In genomic region chr11:64100782-64101358, GRCh38 we compare ENCODE assay signal across 29 cellular contexts.
A peak's percentile ranks its signal among the peaks of the same experiment; 100 is the strongest.
DNase-seq lines count a peak whose midpoint lies in the region; ATAC-seq and TF ChIP-seq lines count a peak whose summit lies in the region.
"Had no signal": no experiment of that assay in that cellular context is flagged by ENCODE, and none has a peak within 500 bp of the region (broad histone marks: within the 10 kb centered on the region; RNA-seq: fewer than 3 reads in every experiment).

No MANE protein-coding gene starts in this region.

- H3K79me2 ChIP-seq in hepatocyte, result no peaks in the 10 kb centered on the region

- H3K4me1 ChIP-seq in hepatocyte (ENCODE audit: insufficient read depth) (peaks cover 17% of the 10 kb centered on the region), skeletal muscle satellite cell (ENCODE audit: control insufficient read depth, insufficient read depth, low read length) (peaks cover 11% of the 10 kb centered on the region)
- H3K4me1 ChIP-seq: body of pancreas had no signal

- WGBS in hepatocyte (ENCODE audit: low lambda C conversion rate, missing lambda C conversion rate), result 81% methylated on average over 7 of the region's 7 CpGs

- H3K36me3 Mint-ChIP-seq in activated CD4-positive, alpha-beta memory T cell treated with anti-CD3 and anti-CD28 coated beads for 36 hours, result no peaks in the 10 kb centered on the region

- TF ChIP-seq CTCF in hepatocyte (IDR thresholded peaks at IDR 0.05; ENCODE audit: poor library complexity), result no peak

- H3K9me2 ChIP-seq in hepatocyte (replicated peaks; ENCODE audit: insufficient read depth), result no peaks in the 10 kb centered on the region

- no peak overlapping the region for H3K4me3 Mint-ChIP-seq in activated CD4-positive, alpha-beta memory T cell treated with anti-CD3 and anti-CD28 coated beads for 36 hours
- H3K4me3 Mint-ChIP-seq: activated CD4-positive, alpha-beta T cell treated with anti-CD3 and anti-CD28 coated beads, Interleukin-2, amount 10 ng/mL, durations not matched to agents 7 days and 5 days; activated naive CD8-positive, alpha-beta T cell treated with anti-CD3 and anti-CD28 coated beads, Interleukin-2, amount 50 U/mL, for 24 hours; activated T-cell treated with anti-CD3 and anti-CD28 coated beads, Interleukin-2, amount 50 U/mL, for 4 hours; stimulated activated naive CD8-positive, alpha-beta T cell treated with anti-CD3 and anti-CD28 coated beads, Interleukin-15, amount 100 ng/mL, for 72 hours had no signal

- no peak overlapping the region for H3K4me3 ChIP-seq in SK-N-MC
- H3K4me3 ChIP-seq in hepatocyte, result no peak overlapping the region
- no peak overlapping the region for H3K4me3 ChIP-seq in skeletal muscle satellite cell (ENCODE audit: low read length)
- H3K4me3 ChIP-seq: BLaER1 treated with 17β-estradiol and CSF1 and Interleukin-3, amounts not matched to agents 10 nM and 100 nM; body of pancreas; Peyer's patch; transverse colon had no signal

- no peak overlapping the region for H3K27ac Mint-ChIP-seq in activated CD4-positive, alpha-beta memory T cell treated with anti-CD3 and anti-CD28 coated beads for 36 hours
- H3K27ac Mint-ChIP-seq: activated CD4-positive, alpha-beta T cell treated with anti-CD3 and anti-CD28 coated beads, Interleukin-2, amount 10 ng/mL, durations not matched to agents 7 days and 5 days; activated naive CD8-positive, alpha-beta T cell treated with anti-CD3 and anti-CD28 coated beads, Interleukin-2, amount 50 U/mL, for 24 hours had no signal

- no peaks in the 10 kb centered on the region for H3K36me3 ChIP-seq in SK-N-MC (ENCODE audit: insufficient read depth, low read length)
- no peaks in the 10 kb centered on the region for H3K36me3 ChIP-seq in hepatocyte (replicated peaks; ENCODE audit: insufficient read depth, low read depth)
- H3K36me3 ChIP-seq in skeletal muscle satellite cell (ENCODE audit: insufficient read depth, low read length), result no peaks in the 10 kb centered on the region
- H3K36me3 ChIP-seq: Peyer's patch, transverse colon had no signal

- H2AFZ ChIP-seq in hepatocyte, result no peak overlapping the region

- H3K9ac ChIP-seq in SK-N-MC (ENCODE audit: insufficient read length), result no peak overlapping the region
- no peak overlapping the region for H3K9ac ChIP-seq in skeletal muscle satellite cell (ENCODE audit: low read depth, low read length)

- peak overlapping the region; percentile 94 for H3K27ac ChIP-seq in SK-N-MC
- peak overlapping the region; percentile 75 for H3K27ac ChIP-seq in hepatocyte
- H3K27ac ChIP-seq: BLaER1 treated with 17β-estradiol and CSF1 and Interleukin-3, amounts not matched to agents 10 nM and 100 nM; body of pancreas; epithelial cell of prostate; Peyer's patch; transverse colon; VCaP had no signal

- H3K27me3 Mint-ChIP-seq in activated CD4-positive, alpha-beta memory T cell treated with anti-CD3 and anti-CD28 coated beads for 36 hours, result no peaks in the 10 kb centered on the region
- H3K27me3 Mint-ChIP-seq: activated CD4-positive, alpha-beta T cell treated with anti-CD3 and anti-CD28 coated beads, Interleukin-2, amount 10 ng/mL, durations not matched to agents 7 days and 5 days; activated naive CD8-positive, alpha-beta T cell treated with anti-CD3 and anti-CD28 coated beads, Interleukin-2, amount 50 U/mL, for 24 hours; stimulated activated naive CD8-positive, alpha-beta T cell treated with anti-CD3 and anti-CD28 coated beads, Interleukin-15, amount 100 ng/mL, for 72 hours had no signal

- H3K9me3 Mint-ChIP-seq in activated CD4-positive, alpha-beta memory T cell treated with anti-CD3 and anti-CD28 coated beads for 36 hours, result no peaks in the 10 kb centered on the region
- H3K9me3 Mint-ChIP-seq: activated CD4-positive, alpha-beta T cell treated with anti-CD3 and anti-CD28 coated beads, Interleukin-2, amount 10 ng/mL, durations not matched to agents 7 days and 5 days; activated naive CD8-positive, alpha-beta T cell treated with anti-CD3 and anti-CD28 coated beads, Interleukin-2, amount 50 U/mL, for 24 hours; activated T-cell treated with anti-CD3 and anti-CD28 coated beads, Interleukin-2, amount 50 U/mL, for 4 hours; stimulated activated naive CD8-positive, alpha-beta T cell treated with anti-CD3 and anti-CD28 coated beads, Interleukin-15, amount 100 ng/mL, for 72 hours had no signal

- POLR2A ChIA-PET in activated CD4-positive, alpha-beta memory T cell treated with anti-CD3 and anti-CD28 coated beads for 36 hours (lab: Charles Lee), result no interaction called here

- H4K20me1 ChIP-seq in hepatocyte (ENCODE audit: insufficient read depth, poor library complexity, severe bottlenecking), result no peaks in the 10 kb centered on the region

- H3K4me2 ChIP-seq in hepatocyte, result no peak overlapping the region
- H3K4me2 ChIP-seq in skeletal muscle satellite cell (ENCODE audit: low read length), result peak overlapping the region; percentile 18

- no peaks in the 10 kb centered on the region for H3K27me3 ChIP-seq in hepatocyte
- peaks cover 42% of the 10 kb centered on the region for H3K27me3 ChIP-seq in skeletal muscle satellite cell (ENCODE audit: control insufficient read depth, insufficient read depth, low read length)
- H3K27me3 ChIP-seq: BLaER1 treated with 17β-estradiol and CSF1 and Interleukin-3, amounts not matched to agents 10 nM and 100 nM; body of pancreas; Peyer's patch; transverse colon had no signal

- peak; percentile 42 for DNase-seq in DMS79 (lab: John Stamatoyannopoulos, UW)
- DNase-seq in SK-N-MC (ENCODE audit: low read depth, low spot score), result no peak
- no peak for DNase-seq in hepatocyte (ENCODE audit: low spot score)
- DNase-seq in amniotic stem cell (lab: John Stamatoyannopoulos, UW), result no peak
- no peak for DNase-seq in activated CD4-positive, alpha-beta memory T cell treated with anti-CD3 and anti-CD28 coated beads for 36 hours
- no peak for DNase-seq in OCI-M1 (lab: John Stamatoyannopoulos, UW)
- DNase-seq: activated CD4-positive, alpha-beta T cell treated with anti-CD3 and anti-CD28 coated beads, Interleukin-2, amount 10 ng/mL, durations not matched to agents 7 days and 5 days; activated gamma-delta T cell treated with Interleukin-2 at 50 U/mL for 16 hours; activated naive CD8-positive, alpha-beta T cell treated with anti-CD3 and anti-CD28 coated beads, Interleukin-2, amount 50 U/mL, for 24 hours; activated T-cell treated with anti-CD3 and anti-CD28 coated beads, Interleukin-2, amount 50 U/mL, for 4 hours; body of pancreas; effector CD4-positive, alpha-beta T cell; Kasumi-1; kidney; mammary epithelial cell; NCI-H2171; NK-92 treated with Interleukin-12 subunit alpha and Interleukin-12 subunit beta, amount 100 ng/mL, for 24 hours; SHP77 treated with DMSO at 0.1 percent for 48 hours; stimulated activated CD8-positive, alpha-beta memory T cell treated with anti-CD3 and anti-CD28 coated beads, Interleukin-4, amount 100 ng/mL, for 48 hours; stimulated activated naive CD8-positive, alpha-beta T cell treated with anti-CD3 and anti-CD28 coated beads, Interleukin-15, amount 100 ng/mL, for 72 hours; SW 1271; T-helper 9 cell; transverse colon had no signal

- H3K9me3 ChIP-seq in SK-N-MC (ENCODE audit: low read depth, low read length) (no peaks in the 10 kb centered on the region), hepatocyte (ENCODE audit: low read depth) (no peaks in the 10 kb centered on the region), skeletal muscle satellite cell (replicated peaks; ENCODE audit: low read length) (no peaks in the 10 kb centered on the region)
- H3K9me3 ChIP-seq: BLaER1 treated with 17β-estradiol and CSF1 and Interleukin-3, amounts not matched to agents 10 nM and 100 nM; body of pancreas; Peyer's patch; transverse colon had no signal

- intact Hi-C loops in activated CD4-positive, alpha-beta memory T cell treated with anti-CD3 and anti-CD28 coated beads for 36 hours (cut with micrococcal nuclease), result no loop called here

- no peaks in the 10 kb centered on the region for H3K4me1 Mint-ChIP-seq in activated CD4-positive, alpha-beta memory T cell treated with anti-CD3 and anti-CD28 coated beads for 36 hours (ENCODE audit: low read depth)
- H3K4me1 Mint-ChIP-seq: activated CD4-positive, alpha-beta T cell treated with anti-CD3 and anti-CD28 coated beads, Interleukin-2, amount 10 ng/mL, durations not matched to agents 7 days and 5 days; activated naive CD8-positive, alpha-beta T cell treated with anti-CD3 and anti-CD28 coated beads, Interleukin-2, amount 50 U/mL, for 24 hours; stimulated activated naive CD8-positive, alpha-beta T cell treated with anti-CD3 and anti-CD28 coated beads, Interleukin-15, amount 100 ng/mL, for 72 hours had no signal

- CTCF ChIA-PET in activated CD4-positive, alpha-beta memory T cell treated with anti-CD3 and anti-CD28 coated beads for 36 hours (lab: Charles Lee), result no interaction called here

- no peak for ATAC-seq in GM18873 (IDR thresholded peaks at IDR 0.05; ENCODE audit: low FRiP score, unreplicated experiment)
- ATAC-seq: activated naive CD8-positive, alpha-beta T cell treated with anti-CD3 and anti-CD28 coated beads, Interleukin-2, amount 50 U/mL, for 24 hours; activated T-cell treated with anti-CD3 and anti-CD28 coated beads, Interleukin-2, amount 50 U/mL, for 4 hours; body of pancreas; stimulated activated naive CD8-positive, alpha-beta T cell treated with anti-CD3 and anti-CD28 coated beads, Interleukin-15, amount 100 ng/mL, for 72 hours had no signal
